Comparison of ENCODE assay signal across 14 cellular contexts in the genomic region with DNA sequence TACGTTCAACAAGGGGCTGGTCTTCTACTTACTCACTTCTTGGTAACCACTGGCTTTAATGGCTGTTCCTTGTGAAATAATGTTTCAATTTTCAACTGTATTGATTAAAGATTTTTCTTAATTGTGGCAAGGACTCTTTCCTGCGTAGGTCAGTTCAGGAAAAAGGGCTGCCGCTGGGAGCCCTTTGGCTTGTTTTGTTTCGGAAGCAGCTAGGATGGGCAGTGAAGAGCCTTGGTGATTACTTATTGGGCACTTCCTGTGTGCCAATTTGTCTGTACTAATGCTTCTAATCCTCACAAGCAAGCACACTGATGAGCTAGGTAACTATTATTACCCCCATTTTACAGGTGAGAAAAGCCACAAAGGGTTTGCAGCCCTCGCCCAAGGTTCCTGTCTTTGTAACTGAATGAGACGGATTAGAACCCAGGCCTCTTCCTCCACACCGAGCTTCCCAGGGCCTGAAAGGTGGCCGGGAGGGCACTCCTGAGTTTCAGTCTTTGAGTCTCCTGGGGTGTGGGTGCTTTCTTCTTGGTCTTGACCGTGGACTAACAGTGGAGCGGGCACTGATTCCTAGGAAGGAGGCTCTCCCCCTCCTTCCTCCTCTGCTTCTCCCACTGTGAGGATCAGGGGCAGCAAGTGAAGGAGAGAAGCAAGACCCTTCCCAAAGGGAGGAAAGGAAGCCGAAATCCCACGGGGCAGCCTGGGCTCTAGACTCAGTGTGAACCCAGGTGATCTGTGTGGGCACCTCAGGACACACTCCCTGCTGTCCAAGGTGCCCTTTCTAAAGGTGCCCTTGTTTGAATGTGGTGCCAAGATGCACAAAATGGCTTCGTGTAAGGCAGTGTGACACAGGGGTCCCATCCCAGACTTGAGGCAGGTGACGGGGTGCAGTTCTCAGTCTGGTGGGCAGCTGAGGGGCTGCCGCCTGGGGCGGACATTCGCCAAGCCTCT. TPM values are rescaled to one million over a fixed set of nuclear protein-coding genes. Genes with fewer than 3 reads are reported as not detected.
DNase-seq lines count a peak whose midpoint lies in the region; ATAC-seq, FAIRE-seq and TF ChIP-seq lines count a peak whose summit lies in the region.
"Had no signal": no experiment of that assay in that cellular context is flagged by ENCODE, and none has a peak within 500 bp of the region (broad histone marks: within the 10 kb centered on the region; RNA-seq: fewer than 3 reads in every experiment).

No MANE protein-coding gene starts in this region.

- H3K36me3 ChIP-seq in brain microvascular endothelial cell (replicated peaks) (peaks cover 80% of the 10 kb centered on the region), kidney (ENCODE audit: control insufficient read depth in 1 of 2, insufficient read depth in 2 of 2, low read length in 2 of 2) (peaks cover 0 to 4% of the 10 kb centered on the region in 2 donors), gastrocnemius medialis (no peaks in the 10 kb centered on the region)

- intact Hi-C loops in kidney (cut with DNase I) (no loop called here), gastrocnemius medialis (cut with DNase I; ENCODE audit: low total_unique reads) (no loop called here)

- H3K4me3 ChIP-seq in AG04449 (ENCODE audit: low read depth, low read length), result 0 out of 2 replicates have a peak overlapping the region, but pooled peaks have one; percentile 2
- H3K4me3 ChIP-seq in brain microvascular endothelial cell (ENCODE audit: low read depth, low read length), result peak overlapping the region; percentile 98
- peak overlapping the region; percentile 7 to 19 for H3K4me3 ChIP-seq in kidney (ENCODE audit: low read length in 2 of 2)
- H3K4me3 ChIP-seq in gastrocnemius medialis, result peak overlapping the region; percentile 37 to 76 (median 67)

- in situ Hi-C loops in brain microvascular endothelial cell (cut with HindIII; ENCODE audit: low pct_ligation_motif_present, low sequenced_read_pairs) (no loop called here), gastrocnemius medialis (cut with MboI; ENCODE audit: low sequenced_read_pairs in 4 of 4) (no loop called here)

- H3K9me3 ChIP-seq in kidney (ENCODE audit: control insufficient read depth in 1 of 2, low read length in 2 of 2) (no peaks in the 10 kb centered on the region), gastrocnemius medialis (no peaks in the 10 kb centered on the region)

- no peaks in the 10 kb centered on the region for H3K9me3 Mint-ChIP-seq in activated naive CD8-positive, alpha-beta T cell treated with anti-CD3 and anti-CD28 coated beads for 36 hours
- H3K9me3 Mint-ChIP-seq: activated CD4-positive, alpha-beta T cell treated with anti-CD3 and anti-CD28 coated beads, Interleukin-2, amount 10 ng/mL, durations not matched to agents 7 days and 5 days; activated T-cell treated with anti-CD3 and anti-CD28 coated beads, Interleukin-2, amount 50 U/mL, for 4 hours had no signal

- ATAC-seq in gastrocnemius medialis (no peak), GM21737 (IDR thresholded peaks at IDR 0.05; ENCODE audit: unreplicated experiment) (no peak)
- ATAC-seq: activated T-cell treated with anti-CD3 and anti-CD28 coated beads, Interleukin-2, amount 50 U/mL, for 4 hours; foreskin keratinocyte had no signal

- CTCF ChIA-PET in AG04449 (lab: Yijun Ruan, JAX), result interaction anchor here (1.0 to 1.5 kb wide), 3 partner anchors 9 to 14 kb away, joined by 3 to 6 read pairs (median 3); no protein-coding TSS in a partner anchor

- peaks cover 36 to 40% of the 10 kb centered on the region in 2 donors for H3K4me1 ChIP-seq in kidney (ENCODE audit: control insufficient read depth in 1 of 2, insufficient read depth in 1 of 2, low read depth in 1 of 2, low read length in 2 of 2)
- peaks cover 11 to 15% of the 10 kb centered on the region in 2 donors for H3K4me1 ChIP-seq in gastrocnemius medialis

- H3K27ac ChIP-seq in brain microvascular endothelial cell (peak overlapping the region; percentile 78), kidney (ENCODE audit: low read depth in 2 of 2, low read length in 2 of 2) (peak overlapping the region; percentile 5 to 70), gastrocnemius medialis (peak overlapping the region; percentile 84 to 88 (median 86))
- H3K27ac ChIP-seq: foreskin keratinocyte had no signal

- H3K4me3 Mint-ChIP-seq in activated naive CD8-positive, alpha-beta T cell treated with anti-CD3 and anti-CD28 coated beads for 36 hours, result no peak overlapping the region
- H3K4me3 Mint-ChIP-seq: activated CD4-positive, alpha-beta T cell treated with anti-CD3 and anti-CD28 coated beads, Interleukin-2, amount 10 ng/mL, durations not matched to agents 7 days and 5 days; activated T-cell treated with anti-CD3 and anti-CD28 coated beads, Interleukin-2, amount 50 U/mL, for 4 hours had no signal

- no peak overlapping the region for H3K27ac Mint-ChIP-seq in activated naive CD8-positive, alpha-beta T cell treated with anti-CD3 and anti-CD28 coated beads for 36 hours
- H3K27ac Mint-ChIP-seq: activated CD4-positive, alpha-beta T cell treated with anti-CD3 and anti-CD28 coated beads, Interleukin-2, amount 10 ng/mL, durations not matched to agents 7 days and 5 days had no signal

- H3K9ac ChIP-seq in kidney (ENCODE audit: low read length in 2 of 2), result peak overlapping the region in 1 of 2 donors; percentile 56

- H3K27me3 Mint-ChIP-seq in activated naive CD8-positive, alpha-beta T cell treated with anti-CD3 and anti-CD28 coated beads for 36 hours, result peaks cover 78% of the 10 kb centered on the region

- no peak for FAIRE-seq in kidney (lab: Jason Lieb, UNC)

- DNase-seq in AG04449 (ENCODE audit: low read depth, low spot score) (no peak), brain microvascular endothelial cell (no peak), kidney (no peak), gastrocnemius medialis (no peak), nucleus accumbens (lab: John Stamatoyannopoulos, UW) (no peak), SKM-1 treated with dmso at 0.1 percent for 144 hours (lab: John Stamatoyannopoulos, UW; ENCODE audit: unreplicated experiment) (no peak)
- DNase-seq in activated naive CD8-positive, alpha-beta T cell treated with anti-CD3 and anti-CD28 coated beads for 36 hours, result no peak
- DNase-seq: activated CD4-positive, alpha-beta T cell treated with anti-CD3 and anti-CD28 coated beads, Interleukin-2, amount 10 ng/mL, durations not matched to agents 7 days and 5 days; activated T-cell treated with anti-CD3 and anti-CD28 coated beads, Interleukin-2, amount 50 U/mL, for 4 hours; foreskin keratinocyte; MV-4-11; stimulated activated CD4-positive, alpha-beta T cell treated with anti-CD3 and anti-CD28 coated beads, Interleukin-2, amount 100 ng/mL, for 48 hours; T1000 had no signal

- TF ChIP-seq POLR2A in gastrocnemius medialis (IDR thresholded peaks at IDR 0.05), result no peak

- H3K4me1 Mint-ChIP-seq in activated naive CD8-positive, alpha-beta T cell treated with anti-CD3 and anti-CD28 coated beads for 36 hours, result peaks cover 6% of the 10 kb centered on the region

- no peaks in the 10 kb centered on the region for H3K36me3 Mint-ChIP-seq in activated naive CD8-positive, alpha-beta T cell treated with anti-CD3 and anti-CD28 coated beads for 36 hours

- no peak for TF ChIP-seq CTCF in AG04449 (IDR thresholded peaks at IDR 0.05; ENCODE audit: insufficient read depth, low read length, missing control alignments)
- no peak for TF ChIP-seq CTCF in brain microvascular endothelial cell (IDR thresholded peaks at IDR 0.05; ENCODE audit: low read depth, low read length, missing control alignments)
- no peak for TF ChIP-seq CTCF in kidney (IDR thresholded peaks at IDR 0.05; ENCODE audit: borderline replicate concordance, extremely low read depth, insufficient read depth)
- TF ChIP-seq CTCF in gastrocnemius medialis (IDR thresholded peaks at IDR 0.05 in 4 of 5, conservative IDR thresholded peaks at IDR 0.05 in 1 of 5), result no peak

- H3K27me3 ChIP-seq in brain microvascular endothelial cell (replicated peaks) (no peaks in the 10 kb centered on the region), gastrocnemius medialis (peaks cover 16 to 50% (median 18%) of the 10 kb centered on the region in 3 donors)
- H3K27me3 ChIP-seq: foreskin keratinocyte had no signal

- POLR2A ChIA-PET in AG04449 (lab: Yijun Ruan, JAX), result interaction anchor here (0.8 kb wide), 1 partner anchor 9 kb away, joined by 3 read pairs; no protein-coding TSS in a partner anchor

RNA-seq across cellular contexts. Expression of a gene that starts 3.7 kb away (rescaled TPM):
- total RNA-seq in kidney, result 265 TPM
- polyA plus RNA-seq in kidney (ENCODE audit: insufficient read depth, low read depth, low replicate concordance), result 126 TPM
- 10 to 100 TPM; 51.2 to 85.8 (median 70.5) TPM for total RNA-seq in gastrocnemius medialis
- total RNA-seq in activated naive CD8-positive, alpha-beta T cell treated with anti-CD3 and anti-CD28 coated beads for 36 hours, result not detected
- total RNA-seq: activated CD4-positive, alpha-beta T cell treated with anti-CD3 and anti-CD28 coated beads, Interleukin-2, amount 10 ng/mL, durations not matched to agents 7 days and 5 days had no signal

RNA-seq across cellular contexts. Expression of a gene that starts 3.9 kb away (rescaled TPM):
- total RNA-seq in kidney (218 TPM), gastrocnemius medialis (100 to 1,000 TPM in 3 of 4 donors, 10 to 100 TPM in 1; 60.5 to 127 (median 120) TPM)
- 53.0 TPM for polyA plus RNA-seq in kidney (ENCODE audit: insufficient read depth, low read depth, low replicate concordance)
- total RNA-seq in activated naive CD8-positive, alpha-beta T cell treated with anti-CD3 and anti-CD28 coated beads for 36 hours, result not detected

Comparison
In these comparisons a context has a peak if more than half of its experiments do, and no peak if none do; other contexts are left out.
1. H3K4me3 ChIP-seq: peak in every context shown above with its lines; median percentile 98 in brain microvascular endothelial cell; 67 in gastrocnemius medialis; 13 in kidney; 2 in AG04449.
2. RNA of a gene that starts 3.7 kb away (total RNA-seq): 265 TPM in kidney (single experiment) and 51.2 to 85.8 TPM in gastrocnemius medialis; not detected in activated naive CD8-positive, alpha-beta T cell treated with anti-CD3 and anti-CD28 coated beads for 36 hours; every median in the first group is over 10 times any median in the second.
3. RNA of a gene that starts 3.9 kb away (total RNA-seq): 218 TPM in kidney (single experiment) and 60.5 to 127 TPM in gastrocnemius medialis; not detected in activated naive CD8-positive, alpha-beta T cell treated with anti-CD3 and anti-CD28 coated beads for 36 hours; every median in the first group is over 10 times any median in the second.
4. Peak in every context shown above with its lines, with median percentiles within 50 percentile points of each other: H3K27ac ChIP-seq.